In genomic region chr2:224716201-224716600, GRCh38 we compare ENCODE assay signal across 28 cellular contexts. TPM values are rescaled to one million over a fixed set of nuclear protein-coding genes. Genes with fewer than 3 reads are reported as not detected.
"Had no signal": no experiment of that assay in that cellular context is flagged by ENCODE, and none has a peak within 500 bp of the region (broad histone marks: within the 10 kb centered on the region; RNA-seq: fewer than 3 reads in every experiment).

Gene CCDC195 (minus strand): TSS chr2:224716365. CDS start chr2:224716365, 0 bp downstream.

- H3K27me3 ChIP-seq: adrenal gland had no signal

- DNase-seq: activated B cell treated with CpG ODN at 0.5 μM for 24 hours; activated CD4-positive, alpha-beta memory T cell treated with anti-CD3 and anti-CD28 coated beads for 36 hours; activated CD4-positive, alpha-beta T cell treated with anti-CD3 and anti-CD28 coated beads for 1 hour; activated CD4-positive, alpha-beta T cell treated with anti-CD3 and anti-CD28 coated beads, Interleukin-2, amount 10 ng/mL, durations not matched to agents 7 days and 5 days; activated gamma-delta T cell treated with Interleukin-2 at 50 U/mL for 16 hours; activated naive CD4-positive, alpha-beta T cell treated with anti-CD3 and anti-CD28 coated beads, Interleukin-2, amount 50 U/mL, for 16 hours; activated naive CD8-positive, alpha-beta T cell treated with anti-CD3 and anti-CD28 coated beads, Interleukin-2, amount 10 ng/mL, durations not matched to agents 7 days and 5 days; activated T-cell treated with anti-CD3 and anti-CD28 coated beads for 4 hours; activated T-cell treated with anti-CD3 and anti-CD28 coated beads, Interleukin-2, amount 50 U/mL, for 72 hours; adrenal gland; anterior cingulate cortex; cerebellar nuclear complex; MV-4-11; NCI-H1417 treated with DMSO at 0.1 percent for 48 hours; NCI-H1694; NCI-H2081; NCI-H2171; NCI-H526 treated with DMSO at 0.1 percent for 48 hours; NCI-H82; SHP77 treated with DMSO at 0.1 percent for 48 hours; T-helper 17 cell; T-helper 9 cell had no signal

- ATAC-seq: activated T-cell treated with anti-CD3 and anti-CD28 coated beads, Interleukin-2, amount 50 U/mL, for 72 hours; T-helper 17 cell had no signal

- H3K9ac ChIP-seq: KMS-11 had no signal

- H3K9me3 ChIP-seq: adrenal gland had no signal

- H3K4me2 ChIP-seq: KMS-11 had no signal

- H3K4me1 ChIP-seq: adrenal gland had no signal

- H3K36me3 ChIP-seq: adrenal gland had no signal

- H3K4me3 ChIP-seq: adrenal gland had no signal

- H3K27ac ChIP-seq: adrenal gland, KMS-11 had no signal

RNA-seq across cellular contexts. Expression of gene CCDC195, which starts in this region (rescaled TPM):
- total RNA-seq: activated B cell treated with CpG ODN at 0.5 μM for 24 hours; activated CD4-positive, alpha-beta memory T cell treated with anti-CD3 and anti-CD28 coated beads for 36 hours; activated CD4-positive, alpha-beta T cell treated with anti-CD3 and anti-CD28 coated beads, Interleukin-2, amount 10 ng/mL, durations not matched to agents 7 days and 5 days; activated CD8-positive, alpha-beta memory T cell treated with anti-CD3 and anti-CD28 coated beads for 36 hours; activated naive CD8-positive, alpha-beta T cell treated with anti-CD3 and anti-CD28 coated beads, Interleukin-2, amount 10 ng/mL, durations not matched to agents 7 days and 5 days; activated T-cell treated with anti-CD3 and anti-CD28 coated beads, Interleukin-2, amount 50 U/mL, for 72 hours; activated T-helper 2 cell treated with anti-CD3 and anti-CD28 coated beads, Interferon-gamma antibody, Interleukin-2, Interleukin-4, amounts not matched to agents 10 μg/mL and 5 μg/mL and 100 μg/mL, durations not matched to agents 14 hours and 24 hours and 36 hours; adrenal gland; cardiac septum; MCF 10A; SK-MEL-5; T-helper 17 cell had no signal
- polyA plus RNA-seq: adrenal gland had no signal
